ENCODE assay signal across 2 cellular contexts in the genomic region with DNA sequence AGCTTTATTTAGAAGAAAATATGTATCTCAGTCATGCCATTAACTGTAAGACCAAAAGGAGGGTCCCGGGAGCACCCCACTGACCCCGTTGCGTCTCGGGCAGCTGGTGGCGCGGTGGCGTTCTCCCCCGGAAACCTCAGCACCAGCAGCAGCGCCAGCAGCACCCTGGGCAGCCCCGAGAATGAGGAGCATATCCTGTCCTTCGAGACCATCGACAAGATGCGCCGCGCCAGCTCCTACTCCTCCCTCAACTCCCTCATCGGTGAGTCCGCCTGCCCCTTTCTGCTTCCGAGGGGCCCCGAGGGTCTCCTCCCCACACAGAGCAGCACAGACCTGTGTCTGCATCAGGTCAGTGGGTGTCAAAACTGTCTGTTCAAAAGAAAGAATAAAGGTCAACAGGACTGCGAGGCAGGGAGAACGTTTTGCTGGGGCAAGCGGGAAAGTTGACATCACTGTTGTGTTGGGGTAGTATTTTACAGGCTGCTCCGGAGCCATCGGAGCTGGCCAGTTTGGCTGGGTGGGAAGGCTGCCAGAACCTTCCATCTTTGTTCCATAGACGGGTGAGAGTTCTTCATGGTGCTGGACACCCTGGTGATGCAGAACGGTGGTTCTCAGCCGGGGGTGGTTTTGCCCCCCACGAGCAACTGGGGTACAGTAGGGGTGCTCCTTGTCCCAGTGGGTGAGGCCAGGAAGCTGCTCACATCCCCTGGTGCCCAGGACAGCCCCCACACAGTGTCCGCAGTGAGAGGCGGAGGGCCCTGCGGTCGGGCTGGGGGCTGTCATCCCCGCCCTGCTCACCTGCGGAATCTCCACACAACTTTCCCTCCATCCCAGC.
TF ChIP-seq lines count a peak whose summit lies in the region.

No MANE protein-coding gene starts in this region.

TF ChIP-seq in K562, 482 proteins besides CTCF, POLR2A, EP300 and RAD21 (continued from another document):
- TF ChIP-seq NR3C1 (CRISPR knock-in tag; IDR thresholded peaks at IDR 0.05) = peak; percentile 43; the same call in 1 of the 2 replicates
TF ChIP-seq in K562: peak in this region for 1.

TF ChIP-seq in GM23338, 12 proteins besides CTCF, POLR2A, EP300 and RAD21 (continued from another document):
- TF ChIP-seq ZNF331 (CRISPR knock-in tag; IDR thresholded peaks at IDR 0.05; ENCODE audit: low read depth) = no peak
- TF ChIP-seq, protein P1, sequence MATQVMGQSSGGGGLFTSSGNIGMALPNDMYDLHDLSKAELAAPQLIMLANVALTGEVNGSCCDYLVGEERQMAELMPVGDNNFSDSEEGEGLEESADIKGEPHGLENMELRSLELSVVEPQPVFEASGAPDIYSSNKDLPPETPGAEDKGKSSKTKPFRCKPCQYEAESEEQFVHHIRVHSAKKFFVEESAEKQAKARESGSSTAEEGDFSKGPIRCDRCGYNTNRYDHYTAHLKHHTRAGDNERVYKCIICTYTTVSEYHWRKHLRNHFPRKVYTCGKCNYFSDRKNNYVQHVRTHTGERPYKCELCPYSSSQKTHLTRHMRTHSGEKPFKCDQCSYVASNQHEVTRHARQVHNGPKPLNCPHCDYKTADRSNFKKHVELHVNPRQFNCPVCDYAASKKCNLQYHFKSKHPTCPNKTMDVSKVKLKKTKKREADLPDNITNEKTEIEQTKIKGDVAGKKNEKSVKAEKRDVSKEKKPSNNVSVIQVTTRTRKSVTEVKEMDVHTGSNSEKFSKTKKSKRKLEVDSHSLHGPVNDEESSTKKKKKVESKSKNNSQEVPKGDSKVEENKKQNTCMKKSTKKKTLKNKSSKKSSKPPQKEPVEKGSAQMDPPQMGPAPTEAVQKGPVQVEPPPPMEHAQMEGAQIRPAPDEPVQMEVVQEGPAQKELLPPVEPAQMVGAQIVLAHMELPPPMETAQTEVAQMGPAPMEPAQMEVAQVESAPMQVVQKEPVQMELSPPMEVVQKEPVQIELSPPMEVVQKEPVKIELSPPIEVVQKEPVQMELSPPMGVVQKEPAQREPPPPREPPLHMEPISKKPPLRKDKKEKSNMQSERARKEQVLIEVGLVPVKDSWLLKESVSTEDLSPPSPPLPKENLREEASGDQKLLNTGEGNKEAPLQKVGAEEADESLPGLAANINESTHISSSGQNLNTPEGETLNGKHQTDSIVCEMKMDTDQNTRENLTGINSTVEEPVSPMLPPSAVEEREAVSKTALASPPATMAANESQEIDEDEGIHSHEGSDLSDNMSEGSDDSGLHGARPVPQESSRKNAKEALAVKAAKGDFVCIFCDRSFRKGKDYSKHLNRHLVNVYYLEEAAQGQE (IDR thresholded peaks at IDR 0.05; ENCODE audit: unreplicated experiment) = no peak
- no peak for TF ChIP-seq POLR2AphosphoS5 (IDR thresholded peaks at IDR 0.05; ENCODE audit: low read depth)
- no peak for TF ChIP-seq STAT1 (IDR thresholded peaks at IDR 0.05; ENCODE audit: unreplicated experiment)
- TF ChIP-seq, protein P2, sequence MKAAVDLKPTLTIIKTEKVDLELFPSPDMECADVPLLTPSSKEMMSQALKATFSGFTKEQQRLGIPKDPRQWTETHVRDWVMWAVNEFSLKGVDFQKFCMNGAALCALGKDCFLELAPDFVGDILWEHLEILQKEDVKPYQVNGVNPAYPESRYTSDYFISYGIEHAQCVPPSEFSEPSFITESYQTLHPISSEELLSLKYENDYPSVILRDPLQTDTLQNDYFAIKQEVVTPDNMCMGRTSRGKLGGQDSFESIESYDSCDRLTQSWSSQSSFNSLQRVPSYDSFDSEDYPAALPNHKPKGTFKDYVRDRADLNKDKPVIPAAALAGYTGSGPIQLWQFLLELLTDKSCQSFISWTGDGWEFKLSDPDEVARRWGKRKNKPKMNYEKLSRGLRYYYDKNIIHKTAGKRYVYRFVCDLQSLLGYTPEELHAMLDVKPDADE (IDR thresholded peaks at IDR 0.05) = no peak
